9 cellular contexts compared by ENCODE assay signal in genomic region chr2:109031481-109032228, GRCh38. TPM values are rescaled to one million over a fixed set of nuclear protein-coding genes. Genes with fewer than 3 reads are reported as not detected.
DNase-seq lines count a peak whose midpoint lies in the region; ATAC-seq and TF ChIP-seq lines count a peak whose summit lies in the region.
"Had no signal": no experiment of that assay in that cellular context is flagged by ENCODE, and none has a peak within 500 bp of the region (broad histone marks: within the 10 kb centered on the region; RNA-seq: fewer than 3 reads in every experiment).

No MANE protein-coding gene starts in this region.

- no peaks in the 10 kb centered on the region for H3K27me3 ChIP-seq in A673 (replicated peaks; ENCODE audit: insufficient read depth, low read depth, low read length, poor library complexity)
- no peaks in the 10 kb centered on the region for H3K27me3 ChIP-seq in colonic mucosa

- H3K4me1 ChIP-seq in A673 (ENCODE audit: insufficient read depth, low read length, poor library complexity, severe bottlenecking) (peaks cover 14% of the 10 kb centered on the region), colonic mucosa (peaks cover 3% of the 10 kb centered on the region)

- H3K27ac ChIP-seq in A673 (ENCODE audit: low read depth, low read length, poor library complexity, severe bottlenecking) (no peak overlapping the region), colonic mucosa (peak overlapping the region; percentile 53)

- POLR2A ChIA-PET in A673 (lab: Charles Lee; ENCODE audit: low non-redundant PET) = no interaction called here

- TF ChIP-seq CTCF in A673 (conservative IDR thresholded peaks at IDR 0.05; ENCODE audit: low read depth, low read length) (no peak), colonic mucosa (IDR thresholded peaks at IDR 0.05) (no peak)

- peak; percentile 54 for ATAC-seq in GM19043 (IDR thresholded peaks at IDR 0.05; ENCODE audit: low read depth, unreplicated experiment)

- in situ Hi-C loops in KBM-7 (cut with MboI; ENCODE audit: low pct_unique_long_range_greater_than_20kb, low sequenced_read_pairs) = no loop called here

- DNase-seq in A673 (ENCODE audit: low spot score) (peak; percentile 66), KBM-7 (peak; percentile 86), colonic mucosa (peak; percentile 61), medulla oblongata (ENCODE audit: extremely low spot score) (peak; percentile 6), NCI-H82 (lab: John Stamatoyannopoulos, UW) (no peak)
- peak; percentile 43 to 46 for DNase-seq in activated CD4-positive, alpha-beta T cell treated with anti-CD3 and anti-CD28 coated beads for 24 hours (ENCODE audit: low read depth in 2 of 2)
- peak; percentile 50 for DNase-seq in stimulated activated CD8-positive, alpha-beta memory T cell treated with anti-CD3 and anti-CD28 coated beads, Interleukin-12 subunit alpha, Interleukin-12 subunit beta, amount 100 ng/mL, for 1 hour (ENCODE audit: low read depth)

- BruUV-seq in A673 (replicated peaks; lab: Mats Ljungman, UMichigan) = no TSS peak

- CTCF ChIA-PET in A673 (lab: Charles Lee) = no interaction called here

- no peaks in the 10 kb centered on the region for H3K36me3 ChIP-seq in A673 (ENCODE audit: insufficient read depth, low read length, poor library complexity, severe bottlenecking)
- H3K36me3 ChIP-seq in colonic mucosa = no peaks in the 10 kb centered on the region

- H3K9me3 ChIP-seq in A673 (ENCODE audit: low read depth, low read length, poor library complexity, severe bottlenecking) (no peaks in the 10 kb centered on the region), colonic mucosa (no peaks in the 10 kb centered on the region)

- peak overlapping the region; percentile 40 for H3K4me3 ChIP-seq in A673 (ENCODE audit: low read depth, low read length, poor library complexity, severe bottlenecking)
- peak overlapping the region; percentile 32 for H3K4me3 ChIP-seq in colonic mucosa

- H3K9ac ChIP-seq in colonic mucosa (ENCODE audit: low read depth in 2 of 2, low read length in 2 of 2) = peak overlapping the region in 1 of 2 donors; percentile 52

- intact Hi-C loops in A673 (cut with micrococcal nuclease; ENCODE audit: unreplicated experiment) = no loop called here
- intact Hi-C loops in colonic mucosa (cut with DNase I) = no loop called here

RNA-seq across cellular contexts. Expression of gene EDAR, which starts 42.6 kb away (rescaled TPM):
- total RNA-seq in A673 (2021) (not detected in 2 replicates), colonic mucosa (1 to 10 TPM in 1 of 2 donors, under 1 TPM in 1; 0.69 to 1.1 TPM)
- total RNA-seq: subcutaneous adipose tissue had no signal
